2 cellular contexts compared by ENCODE assay signal in genomic region chr3:57017481-57017880, GRCh38.
TF ChIP-seq lines count a peak whose summit lies in the region.

No MANE protein-coding gene starts in this region.

TF ChIP-seq in IMR-90, 13 proteins besides CTCF, POLR2A, EP300 and RAD21:
- TF ChIP-seq MXI1 (IDR thresholded peaks at IDR 0.05; ENCODE audit: borderline replicate concordance, low read depth, low read length) (no peak), MAZ (IDR thresholded peaks at IDR 0.05; ENCODE audit: borderline replicate concordance, low read depth, low read length) (no peak), NFE2L2 (IDR thresholded peaks at IDR 0.05; ENCODE audit: low read depth, low read length) (no peak), CEBPB (IDR thresholded peaks at IDR 0.05; ENCODE audit: low read depth, low read length) (no peak), RCOR1 (IDR thresholded peaks at IDR 0.05; ENCODE audit: insufficient replicate concordance, low read length) (no peak)
TF ChIP-seq in IMR-90: peak in this region for 0.

TF ChIP-seq in K562, 482 proteins besides CTCF, POLR2A, EP300 and RAD21:
- TF ChIP-seq JUND (IDR thresholded peaks at IDR 0.05; ENCODE audit: borderline replicate concordance, low read depth, low read length) (0 out of 2 replicates have a peak, but pooled peaks have one; percentile 16), JUND (tag; IDR thresholded peaks at IDR 0.05; ENCODE audit: borderline replicate concordance, low read depth, low read length) (no peak), CEBPZ (IDR thresholded peaks at IDR 0.05; ENCODE audit: borderline replicate concordance, low read depth, low read length) (no peak), ATF3 (IDR thresholded peaks at IDR 0.05) (peak; percentile 37), ATF3 (CRISPR knock-in tag; conservative IDR thresholded peaks at IDR 0.05) (no peak), NFXL1 (CRISPR knock-in tag; IDR thresholded peaks at IDR 0.05) (no peak)
